ENCODE assay signal across 14 cellular contexts in the genomic region with DNA sequence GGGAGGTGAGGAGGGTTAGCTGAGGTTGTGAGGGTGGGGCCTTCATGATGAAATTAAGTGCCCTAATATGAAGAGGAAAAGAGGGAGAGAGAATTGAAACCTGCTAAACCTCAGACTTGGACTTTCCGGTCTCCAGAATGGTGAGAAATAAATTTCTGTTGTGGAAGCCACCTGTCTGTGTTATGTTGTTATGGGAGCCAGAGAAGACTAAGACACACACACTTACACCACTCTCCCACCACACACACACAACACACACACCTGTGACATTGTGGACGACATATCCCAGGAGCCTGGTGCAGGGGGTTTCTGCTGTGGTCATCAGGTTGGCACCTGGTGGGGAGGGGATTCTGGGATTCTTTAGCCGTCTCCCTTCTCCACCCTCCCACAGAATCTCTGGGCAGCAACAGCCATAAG. TPM values are rescaled to one million over a fixed set of nuclear protein-coding genes. Genes with fewer than 3 reads are reported as not detected.
DNase-seq lines count a peak whose midpoint lies in the region; ATAC-seq lines count a peak whose summit lies in the region.
"Had no signal": no experiment of that assay in that cellular context is flagged by ENCODE, and none has a peak within 500 bp of the region (broad histone marks: within the 10 kb centered on the region; RNA-seq: fewer than 3 reads in every experiment).

No MANE protein-coding gene starts in this region.

- peaks cover 2% of the 10 kb centered on the region for H3K4me1 Mint-ChIP-seq in activated CD8-positive, alpha-beta T cell treated with anti-CD3 and anti-CD28 coated beads, Interleukin-2, amount 10 ng/mL, durations not matched to agents 7 days and 5 days (ENCODE audit: low read depth)

- ATAC-seq in GM18520 (IDR thresholded peaks at IDR 0.05; ENCODE audit: unreplicated experiment) (peak; percentile 13), GM21576 (IDR thresholded peaks at IDR 0.05; ENCODE audit: unreplicated experiment) (peak; percentile 17), HG03108 (IDR thresholded peaks at IDR 0.05; ENCODE audit: unreplicated experiment) (peak; percentile 16), sciatic nerve (no peak)
- ATAC-seq in activated CD8-positive, alpha-beta T cell treated with anti-CD3 and anti-CD28 coated beads, Interleukin-2, amount 10 ng/mL, durations not matched to agents 7 days and 5 days: no peak
- ATAC-seq: left cardiac atrium had no signal

- no peaks in the 10 kb centered on the region for H3K4me1 ChIP-seq in GM23248 (ENCODE audit: insufficient read depth)
- H3K4me1 ChIP-seq: stomach had no signal

- H3K4me3 Mint-ChIP-seq in activated CD8-positive, alpha-beta T cell treated with anti-CD3 and anti-CD28 coated beads, Interleukin-2, amount 10 ng/mL, durations not matched to agents 7 days and 5 days: no peak overlapping the region
- H3K4me3 Mint-ChIP-seq: activated naive CD4-positive, alpha-beta T cell treated with anti-CD3 and anti-CD28 coated beads for 36 hours had no signal

- H3K9me3 ChIP-seq in GM23248 (ENCODE audit: low read depth): no peaks in the 10 kb centered on the region
- H3K9me3 ChIP-seq: MG63, stomach had no signal

- H3F3A ChIP-seq in GM23248 (ENCODE audit: insufficient read depth): no peaks in the 10 kb centered on the region

- no peaks in the 10 kb centered on the region; the same call in 1 of the 2 replicates for H3K27me3 ChIP-seq in GM23248 (replicated peaks; ENCODE audit: insufficient read depth)

- no peak overlapping the region for H2AFZ ChIP-seq in GM23248

- intact Hi-C loops in sciatic nerve (cut with DNase I): no loop called here

- in situ Hi-C loops in GM23248 (cut with MboI): no loop called here

- no peaks in the 10 kb centered on the region for H3K36me3 ChIP-seq in GM23248 (ENCODE audit: low read depth)
- H3K36me3 ChIP-seq: MG63, stomach had no signal

- WGBS in GM23248 (ENCODE audit: low coverage in 1 of 2, low lambda C conversion rate in 2 of 2, missing lambda C conversion rate in 2 of 2), 2 experiments: 37 to 63% methylated on average over 3 of the region's 3 CpGs

- H4K20me1 ChIP-seq in GM23248 (ENCODE audit: insufficient read depth): no peaks in the 10 kb centered on the region

- POLR2A ChIA-PET in activated CD8-positive, alpha-beta T cell treated with anti-CD3 and anti-CD28 coated beads, Interleukin-2, amount 10 ng/mL, durations not matched to agents 7 days and 5 days (lab: Charles Lee): no interaction called here

- H3K27me3 Mint-ChIP-seq in activated CD8-positive, alpha-beta T cell treated with anti-CD3 and anti-CD28 coated beads, Interleukin-2, amount 10 ng/mL, durations not matched to agents 7 days and 5 days (ENCODE audit: low read depth): peaks cover 15% of the 10 kb centered on the region

- no peaks in the 10 kb centered on the region for H3K9me2 ChIP-seq in GM23248 (ENCODE audit: insufficient read depth)

- H3K4me3 ChIP-seq in GM23248: no peak overlapping the region
- H3K4me3 ChIP-seq: MG63, stomach had no signal

- peak; percentile 27 for DNase-seq in glomerular visceral epithelial cell (ENCODE audit: extremely low spot score)
- no peak for DNase-seq in NK-92 treated with Interleukin-12 subunit alpha and Interleukin-12 subunit beta, amount 100 ng/mL, for 24 hours (lab: John Stamatoyannopoulos, UW)
- DNase-seq in GM23248: no peak
- DNase-seq in activated CD8-positive, alpha-beta T cell treated with anti-CD3 and anti-CD28 coated beads, Interleukin-2, amount 10 ng/mL, durations not matched to agents 7 days and 5 days: no peak
- no peak for DNase-seq in sciatic nerve (ENCODE audit: low spot score)
- DNase-seq: left cardiac atrium, NCI-H510A treated with DMSO at 0.1 percent for 48 hours, stomach had no signal

- no peaks in the 10 kb centered on the region for H3K36me3 Mint-ChIP-seq in activated CD8-positive, alpha-beta T cell treated with anti-CD3 and anti-CD28 coated beads, Interleukin-2, amount 10 ng/mL, durations not matched to agents 7 days and 5 days (ENCODE audit: low read depth)

- CTCF ChIA-PET in activated CD8-positive, alpha-beta T cell treated with anti-CD3 and anti-CD28 coated beads, Interleukin-2, amount 10 ng/mL, durations not matched to agents 7 days and 5 days (lab: Charles Lee): no interaction called here

- no peak overlapping the region for H3K27ac Mint-ChIP-seq in activated CD8-positive, alpha-beta T cell treated with anti-CD3 and anti-CD28 coated beads, Interleukin-2, amount 10 ng/mL, durations not matched to agents 7 days and 5 days
- H3K27ac Mint-ChIP-seq: activated naive CD4-positive, alpha-beta T cell treated with anti-CD3 and anti-CD28 coated beads for 36 hours had no signal

- H3K79me2 ChIP-seq in GM23248 (ENCODE audit: insufficient read depth): no peaks in the 10 kb centered on the region

- no peaks in the 10 kb centered on the region for H3K9me3 Mint-ChIP-seq in activated CD8-positive, alpha-beta T cell treated with anti-CD3 and anti-CD28 coated beads, Interleukin-2, amount 10 ng/mL, durations not matched to agents 7 days and 5 days (ENCODE audit: insufficient read depth)

- no peak overlapping the region for H3K4me2 ChIP-seq in GM23248 (ENCODE audit: unreplicated experiment)

- H3K9ac ChIP-seq in GM23248: no peak overlapping the region

- H3K27ac ChIP-seq in GM23248: no peak overlapping the region
- H3K27ac ChIP-seq: stomach had no signal

RNA-seq across cellular contexts. Expression of a gene that starts 14.0 kb away (rescaled TPM):
- not detected in 2 replicates for total RNA-seq in GM23248 (2014; rRNA removed; shearing (Covaris generic))
- not detected in 2 replicates for polyA plus RNA-seq in GM23248 (2016; fragmentation: Nextera tagmentation; extraction: Ambion mirVana)
- total RNA-seq in activated CD8-positive, alpha-beta T cell treated with anti-CD3 and anti-CD28 coated beads, Interleukin-2, amount 10 ng/mL, durations not matched to agents 7 days and 5 days: not detected
- 1.1 TPM for total RNA-seq in sciatic nerve
- total RNA-seq: activated naive CD4-positive, alpha-beta T cell treated with anti-CD3 and anti-CD28 coated beads for 36 hours; left cardiac atrium; omental fat pad; stomach had no signal
- polyA plus RNA-seq: stomach had no signal

RNA-seq across cellular contexts. Expression of a gene that starts 24.0 kb away (rescaled TPM):
- not detected in 2 replicates for total RNA-seq in GM23248 (2014; rRNA removed; shearing (Covaris generic))
- not detected in 2 replicates for polyA plus RNA-seq in GM23248 (2016; fragmentation: Nextera tagmentation; extraction: Ambion mirVana)
- not detected for total RNA-seq in activated CD8-positive, alpha-beta T cell treated with anti-CD3 and anti-CD28 coated beads, Interleukin-2, amount 10 ng/mL, durations not matched to agents 7 days and 5 days
- not detected for total RNA-seq in sciatic nerve
- total RNA-seq: activated naive CD4-positive, alpha-beta T cell treated with anti-CD3 and anti-CD28 coated beads for 36 hours; left cardiac atrium; omental fat pad had no signal
- polyA plus RNA-seq: stomach had no signal

RNA-seq across cellular contexts. Expression of a gene that starts 42.5 kb away (rescaled TPM):
- total RNA-seq in GM23248 (2014; rRNA removed; shearing (Covaris generic)): not detected in 2 replicates
- not detected in 2 replicates for polyA plus RNA-seq in GM23248 (2016; fragmentation: Nextera tagmentation; extraction: Ambion mirVana)
- not detected for total RNA-seq in activated CD8-positive, alpha-beta T cell treated with anti-CD3 and anti-CD28 coated beads, Interleukin-2, amount 10 ng/mL, durations not matched to agents 7 days and 5 days
- not detected for total RNA-seq in sciatic nerve
- total RNA-seq: activated naive CD4-positive, alpha-beta T cell treated with anti-CD3 and anti-CD28 coated beads for 36 hours; left cardiac atrium; omental fat pad had no signal
- polyA plus RNA-seq: stomach had no signal

RNA-seq across cellular contexts. Expression of a gene that starts 55.6 kb away (rescaled TPM):
- not detected in 2 replicates for total RNA-seq in GM23248 (2014; rRNA removed; shearing (Covaris generic))
- polyA plus RNA-seq in GM23248 (2016; fragmentation: Nextera tagmentation; extraction: Ambion mirVana): 0.23 TPM in 1 of 2 replicates, not detected in the other
- not detected for total RNA-seq in activated CD8-positive, alpha-beta T cell treated with anti-CD3 and anti-CD28 coated beads, Interleukin-2, amount 10 ng/mL, durations not matched to agents 7 days and 5 days
- total RNA-seq in sciatic nerve: not detected
- total RNA-seq: activated naive CD4-positive, alpha-beta T cell treated with anti-CD3 and anti-CD28 coated beads for 36 hours; stomach had no signal

Comparison
In these comparisons a context has a peak if more than half of its experiments do, and no peak if none do; other contexts are left out.
1. ATAC-seq: peak in GM18520 (single experiment), GM21576 (single experiment) and HG03108 (single experiment); none in activated CD8-positive, alpha-beta T cell treated with anti-CD3 and anti-CD28 coated beads, Interleukin-2, amount 10 ng/mL, durations not matched to agents 7 days and 5 days (single experiment) and sciatic nerve (single experiment).